Comparison of ENCODE assay signal across 20 cellular contexts in genomic region chr14:80549141-80549540, GRCh38.
DNase-seq lines count a peak whose midpoint lies in the region; ATAC-seq, FAIRE-seq and TF ChIP-seq lines count a peak whose summit lies in the region.
"Had no signal": no experiment of that assay in that cellular context is flagged by ENCODE, and none has a peak within 500 bp of the region (broad histone marks: within the 10 kb centered on the region; RNA-seq: fewer than 3 reads in every experiment).

No MANE protein-coding gene starts in this region.

- no peak for FAIRE-seq in bronchial epithelial cell (lab: Jason Lieb, UNC)

- ATAC-seq in left ventricle myocardium superior (peak; percentile 76), GM19035 (IDR thresholded peaks at IDR 0.05; ENCODE audit: unreplicated experiment) (no peak)
- ATAC-seq: PC-3 had no signal

- TF ChIP-seq EP300 in sigmoid colon (IDR thresholded peaks at IDR 0.05) = no peak

- H3K4me3 ChIP-seq in bronchial epithelial cell (ENCODE audit: low read depth, low read length) = no peak overlapping the region
- H3K4me3 ChIP-seq in epithelial cell of esophagus (ENCODE audit: low read length) = no peak overlapping the region
- no peak overlapping the region for H3K4me3 ChIP-seq in GM23248
- H3K4me3 ChIP-seq in sigmoid colon = no peak overlapping the region

- H3K27ac ChIP-seq in GM23248 = no peak overlapping the region
- H3K27ac ChIP-seq in sigmoid colon = peak overlapping the region in 1 of 4 donors; percentile 33

- no peak overlapping the region for H3K4me2 ChIP-seq in GM23248 (ENCODE audit: unreplicated experiment)

- H2AFZ ChIP-seq in GM23248 = no peak overlapping the region

- no peaks in the 10 kb centered on the region for H4K20me1 ChIP-seq in GM23248 (ENCODE audit: insufficient read depth)

- 87 to 92% methylated on average over 6 of the region's 6 CpGs for WGBS in GM23248 (ENCODE audit: low coverage in 1 of 2, low lambda C conversion rate in 2 of 2, missing lambda C conversion rate in 2 of 2), 2 experiments
- 91 to 92% methylated on average over 6 of the region's 6 CpGs for WGBS in sigmoid colon, 2 donors

- no peaks in the 10 kb centered on the region for H3K36me3 ChIP-seq in bronchial epithelial cell (ENCODE audit: control insufficient read depth, insufficient read depth, low read length)
- H3K36me3 ChIP-seq in GM23248 (ENCODE audit: low read depth) = no peaks in the 10 kb centered on the region
- H3K36me3 ChIP-seq in sigmoid colon = no peaks in the 10 kb centered on the region

- H3K9me3 ChIP-seq in GM23248 (ENCODE audit: low read depth) = no peaks in the 10 kb centered on the region
- H3K9me3 ChIP-seq in sigmoid colon = no peaks in the 10 kb centered on the region

- no peak overlapping the region for H3K9ac ChIP-seq in GM23248

- H3K27me3 ChIP-seq in bronchial epithelial cell (ENCODE audit: control insufficient read depth, insufficient read depth, low read length) (no peaks in the 10 kb centered on the region), GM23248 (replicated peaks; ENCODE audit: insufficient read depth) (no peaks in the 10 kb centered on the region), sigmoid colon (no peaks in the 10 kb centered on the region)

- intact Hi-C loops in left ventricle myocardium superior (cut with micrococcal nuclease) = no loop called here
- intact Hi-C loops in sigmoid colon (cut with DNase I) = no loop called here

- H3K9me2 ChIP-seq in GM23248 (ENCODE audit: insufficient read depth) = no peaks in the 10 kb centered on the region

- H3F3A ChIP-seq in GM23248 (ENCODE audit: insufficient read depth) = no peaks in the 10 kb centered on the region

- TF ChIP-seq CTCF in bronchial epithelial cell (IDR thresholded peaks at IDR 0.05; ENCODE audit: insufficient read depth, low read length, severe bottlenecking) (no peak), epithelial cell of esophagus (IDR thresholded peaks at IDR 0.05; ENCODE audit: insufficient read depth, low read depth, low read length, missing control alignments) (no peak), sigmoid colon (IDR thresholded peaks at IDR 0.05) (no peak)

- in situ Hi-C loops in GM23248 (cut with MboI) = no loop called here

- H3K79me2 ChIP-seq in GM23248 (ENCODE audit: insufficient read depth) = no peaks in the 10 kb centered on the region

- no peak for TF ChIP-seq POLR2A in sigmoid colon (IDR thresholded peaks at IDR 0.05)

- H3K4me1 ChIP-seq in GM23248 (ENCODE audit: insufficient read depth) (no peaks in the 10 kb centered on the region), sigmoid colon (no peaks in the 10 kb centered on the region)

- DNase-seq in bronchial epithelial cell (ENCODE audit: low read depth) (peak; percentile 9), epithelial cell of esophagus (ENCODE audit: low read depth) (peak; percentile 19), left ventricle myocardium superior (no peak), putamen (ENCODE audit: low spot score) (peak; percentile 26), GM23248 (no peak), sigmoid colon (no peak), GM19240 (ENCODE audit: insufficient read length, low spot score) (no peak)
- DNase-seq: ACHN, AML-193, COR-L47, H7, IMR-90, Karpas-422, MM.1S, NCI-H1092 treated with DMSO at 0.1 percent for 48 hours, NCI-H2081 treated with DMSO at 0.1 percent for 48 hours, NCI-H510A, NCI-H82, PC-3 had no signal

Comparison
In these comparisons a context has a peak if more than half of its experiments do, and no peak if none do; other contexts are left out.
1. DNase-seq: peak in bronchial epithelial cell (single experiment), epithelial cell of esophagus (single experiment) and putamen (single experiment); none in left ventricle myocardium superior (single experiment), GM23248 (single experiment), sigmoid colon (single experiment) and GM19240 (single experiment).